ENCODE assay signal across 9 cellular contexts in the genomic region with DNA sequence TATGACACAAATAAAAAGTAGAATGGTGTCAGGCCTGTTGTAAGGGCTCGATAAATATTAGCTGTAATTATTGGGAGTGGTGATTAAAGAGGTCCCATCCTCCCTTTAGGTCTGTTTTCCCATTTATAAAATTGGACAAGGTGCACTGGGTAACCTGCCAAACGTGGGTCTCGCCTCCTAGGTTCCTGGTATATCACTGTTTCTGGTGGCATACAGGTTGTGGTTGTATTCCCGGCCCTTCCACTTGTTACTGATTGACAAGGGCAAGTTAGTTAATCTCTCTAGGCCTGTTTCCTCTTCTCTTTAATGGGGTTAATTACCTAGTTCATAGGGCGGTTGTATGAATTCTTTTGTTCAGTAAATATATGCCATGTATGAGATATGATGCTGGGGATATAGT. TPM values are rescaled to one million over a fixed set of nuclear protein-coding genes. Genes with fewer than 3 reads are reported as not detected.
DNase-seq lines count a peak whose midpoint lies in the region; ATAC-seq and TF ChIP-seq lines count a peak whose summit lies in the region.
"Had no signal": no experiment of that assay in that cellular context is flagged by ENCODE, and none has a peak within 500 bp of the region (broad histone marks: within the 10 kb centered on the region; RNA-seq: fewer than 3 reads in every experiment).

No MANE protein-coding gene starts in this region.

- H3K27ac Mint-ChIP-seq in brain = peak overlapping the region; percentile 18 to 100 (median 98)

- ATAC-seq in heart right ventricle (no peak), left cardiac atrium (no peak), upper lobe of left lung (ENCODE audit: low FRiP score in 2 of 2) (no peak), HG02623 (IDR thresholded peaks at IDR 0.05; ENCODE audit: unreplicated experiment) (no peak)

- H3K4me3 Mint-ChIP-seq in brain = peak overlapping the region; percentile 86 to 98 (median 88)

- H3K4ac ChIP-seq in mesenchymal stem cell (ENCODE audit: low read depth in 1 of 2, low read length in 2 of 2) = no peak overlapping the region

- H3K4me3 ChIP-seq in heart right ventricle (peak overlapping the region; percentile 73 to 98 (median 87)), mesenchymal stem cell (ENCODE audit: insufficient read depth in 1 of 2, low read depth in 1 of 2, low read length in 2 of 2) (peak overlapping the region in 1 of 2 experiments; percentile 89), upper lobe of left lung (peak overlapping the region in 3 of 4 donors; percentile 71 to 86 (median 72))

- H3K36me3 ChIP-seq in heart right ventricle (peaks cover 0 to 41% (median 5%) of the 10 kb centered on the region in 9 donors), mesenchymal stem cell (ENCODE audit: control insufficient read depth in 1 of 2, insufficient read depth in 2 of 2, low read depth in 1 of 2, low read length in 2 of 2) (peaks cover 24 to 34% of the 10 kb centered on the region in 2 experiments), upper lobe of left lung (peaks cover 3 to 28% (median 10%) of the 10 kb centered on the region in 4 donors)

- WGBS in heart right ventricle, 2 donors = 48 to 49% methylated on average over 5 of the region's 5 CpGs
- whole genome bisulfite sequencing in mesenchymal stem cell = 85% methylated on average over 5 of the region's 5 CpGs
- 57 to 60% methylated on average over 5 of the region's 5 CpGs for WGBS in upper lobe of left lung, 2 donors

- H3K79me1 ChIP-seq in mesenchymal stem cell (replicated peaks; ENCODE audit: low read length, poor library complexity, severe bottlenecking) = no peaks in the 10 kb centered on the region

- H2BK5ac ChIP-seq in mesenchymal stem cell (ENCODE audit: low read depth, low read length, poor library complexity, severe bottlenecking) = no peak overlapping the region

- H3K27me3 Mint-ChIP-seq in brain = peaks cover 3% of the 10 kb centered on the region

- no peak overlapping the region for H2AFZ ChIP-seq in mesenchymal stem cell (ENCODE audit: low read depth, low read length)

- no peak overlapping the region for H3K18ac ChIP-seq in mesenchymal stem cell (ENCODE audit: low read depth in 1 of 2, low read length in 2 of 2)

- H3K27me3 ChIP-seq in heart right ventricle (no peaks in the 10 kb centered on the region), mesenchymal stem cell (ENCODE audit: control insufficient read depth in 1 of 2, insufficient read depth in 1 of 2, low read length in 2 of 2) (no peaks in the 10 kb centered on the region), upper lobe of left lung (no peaks in the 10 kb centered on the region)

- peaks cover 57% of the 10 kb centered on the region for H3K4me1 Mint-ChIP-seq in brain

- no peak overlapping the region for H4K8ac ChIP-seq in mesenchymal stem cell (ENCODE audit: low read length)

- H2BK15ac ChIP-seq in mesenchymal stem cell (ENCODE audit: low read depth, poor library complexity, severe bottlenecking) = no peak overlapping the region

- DNase-seq in heart right ventricle = no peak
- no peak for DNase-seq in left cardiac atrium
- DNase-seq in mesenchymal stem cell = no peak
- no peak for DNase-seq in upper lobe of left lung
- DNase-seq in GM20000 (ENCODE audit: low spot score) = no peak
- DNase-seq in GM03348 (ENCODE audit: low spot score) = no peak
- DNase-seq: GF-D8 had no signal

- no peak overlapping the region for H4K91ac ChIP-seq in mesenchymal stem cell (ENCODE audit: low read length)

- no peak overlapping the region for H2AK5ac ChIP-seq in mesenchymal stem cell (ENCODE audit: low read length, severe bottlenecking)

- peak overlapping the region; percentile 42 for H3K4me2 ChIP-seq in mesenchymal stem cell (ENCODE audit: low read length, poor library complexity, severe bottlenecking)

- H3K4me1 ChIP-seq in heart right ventricle (peaks cover 26 to 68% (median 62%) of the 10 kb centered on the region in 9 donors), mesenchymal stem cell (ENCODE audit: control insufficient read depth, insufficient read depth, low read depth, low read length) (peaks cover 6% of the 10 kb centered on the region), upper lobe of left lung (peaks cover 34 to 54% (median 38%) of the 10 kb centered on the region in 4 donors)

- H3K14ac ChIP-seq in mesenchymal stem cell (ENCODE audit: low read length in 2 of 2) = no peak overlapping the region

- no peak overlapping the region for H2BK12ac ChIP-seq in mesenchymal stem cell (ENCODE audit: low read length in 2 of 2)

- H3K9me3 ChIP-seq in heart right ventricle (no peaks in the 10 kb centered on the region), mesenchymal stem cell (ENCODE audit: control insufficient read depth, low read length) (no peaks in the 10 kb centered on the region), upper lobe of left lung (no peaks in the 10 kb centered on the region)

- H3K9ac ChIP-seq in mesenchymal stem cell (ENCODE audit: low read length) = peak overlapping the region; percentile 98

- TF ChIP-seq EP300 in upper lobe of left lung (IDR thresholded peaks at IDR 0.05) = no peak

- TF ChIP-seq CTCF in heart right ventricle (IDR thresholded peaks at IDR 0.05) (no peak), brain (conservative IDR thresholded peaks at IDR 0.05) (no peak), upper lobe of left lung (IDR thresholded peaks at IDR 0.05) (no peak), GM20000 (IDR thresholded peaks at IDR 0.05; ENCODE audit: extremely low read depth, missing control alignments) (no peak)

- no peak overlapping the region for H3K23ac ChIP-seq in mesenchymal stem cell (ENCODE audit: low read length in 2 of 2)

- H2BK120ac ChIP-seq in mesenchymal stem cell (ENCODE audit: low read depth, low read length) = no peak overlapping the region

- H3K27ac ChIP-seq in heart right ventricle (peak overlapping the region; percentile 98 to 100 (median 99)), mesenchymal stem cell (ENCODE audit: low read length, poor library complexity, severe bottlenecking) (peak overlapping the region; percentile 92), upper lobe of left lung (peak overlapping the region in 2 of 4 donors; percentile 97 to 99)

- peaks cover 49% of the 10 kb centered on the region for H3K36me3 Mint-ChIP-seq in brain

- intact Hi-C loops in heart right ventricle (cut with DNase I) (loop anchor here in 4 of 10 donors (5.0 to 10.0 kb wide), 4 partner anchors 41 to 57 kb away; partner anchors contain the start of gene ZNF616 (in 2 of the 4)), left cardiac atrium (cut with DNase I) (no loop called here)

- H3K9me3 Mint-ChIP-seq in brain = peaks cover 0 to 2% (median 0%) of the 10 kb centered on the region in 5 experiments

- no peak for TF ChIP-seq POLR2A in upper lobe of left lung (IDR thresholded peaks at IDR 0.05)

RNA-seq across cellular contexts. Expression of gene PPP2R1A, which starts 1.5 kb away (rescaled TPM):
- total RNA-seq in heart right ventricle (100 to 1,000 TPM; 337 to 469 (median 401) TPM), left cardiac atrium (100 to 1,000 TPM; 276 to 389 TPM), upper lobe of left lung (100 to 1,000 TPM in 5 of 6 donors, 10 to 100 TPM in 1; 90.1 to 214 (median 177) TPM)
- polyA plus RNA-seq in heart right ventricle (100 to 1,000 TPM; 238 to 438 TPM), brain (ENCODE audit: insufficient read depth, low read depth, low replicate concordance) (426 TPM)
- 105 TPM for polyA plus RNA-seq in mesenchymal stem cell (2013, experiment 1 of 2)
- polyA plus RNA-seq in mesenchymal stem cell (2013, experiment 2 of 2) = 103 TPM

RNA-seq across cellular contexts. Expression of gene ZNF836, which starts 20.0 kb away (rescaled TPM):
- total RNA-seq in heart right ventricle (10 to 100 TPM in 1 of 10 donors, 1 to 10 TPM in 9; 5.1 to 10.6 (median 7.1) TPM), left cardiac atrium (10 to 100 TPM in 1 of 2 donors, 1 to 10 TPM in 1; 8.9 to 10.5 TPM), upper lobe of left lung (10 to 100 TPM in 5 of 6 donors, 1 to 10 TPM in 1; 8.4 to 24.3 (median 14.7) TPM)
- polyA plus RNA-seq in heart right ventricle (1 to 10 TPM; 2.3 to 6.1 TPM), brain (ENCODE audit: insufficient read depth, low read depth, low replicate concordance) (12.8 TPM)
- polyA plus RNA-seq in mesenchymal stem cell (2013, experiment 1 of 2) = 9.6 TPM
- polyA plus RNA-seq in mesenchymal stem cell (2013, experiment 2 of 2) = 9.7 TPM

RNA-seq across cellular contexts. Expression of gene ZNF616, which starts 51.6 kb away (rescaled TPM):
- 1 to 10 TPM; 4.9 to 8.0 (median 6.5) TPM for total RNA-seq in heart right ventricle
- polyA plus RNA-seq in heart right ventricle = 1 to 10 TPM; 1.6 to 2.2 TPM
- 1 to 10 TPM; 5.4 to 7.8 TPM for total RNA-seq in left cardiac atrium
- polyA plus RNA-seq in brain (ENCODE audit: insufficient read depth, low read depth, low replicate concordance) = 4.2 TPM
- polyA plus RNA-seq in mesenchymal stem cell (2013, experiment 1 of 2) = 4.8 TPM
- polyA plus RNA-seq in mesenchymal stem cell (2013, experiment 2 of 2) = 4.6 TPM
- 10 to 100 TPM in 3 of 6 donors, 1 to 10 TPM in 3; 2.2 to 19.9 (median 10.2) TPM for total RNA-seq in upper lobe of left lung
